Comparison of ENCODE assay signal across 22 cellular contexts in the genomic region with DNA sequence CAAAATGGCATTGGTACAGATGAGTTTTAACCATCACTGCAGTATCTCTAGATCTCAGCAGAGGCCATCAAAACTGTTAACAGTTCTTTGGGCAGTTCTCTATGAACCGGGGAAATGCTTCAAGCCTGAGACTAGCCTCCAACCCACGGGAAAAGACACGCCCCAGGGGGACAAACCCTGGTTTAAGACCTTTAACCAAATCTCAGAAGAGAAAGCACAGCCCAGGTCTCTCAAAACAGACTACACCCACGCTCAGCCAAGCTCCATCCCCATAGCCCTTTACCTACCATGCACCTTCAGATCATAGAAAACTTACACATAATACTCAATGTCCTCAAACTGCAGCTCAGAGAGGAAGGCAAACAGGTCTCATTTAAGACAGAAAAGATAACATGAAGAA.
"Had no signal": no experiment of that assay in that cellular context is flagged by ENCODE, and none has a peak within 500 bp of the region (broad histone marks: within the 10 kb centered on the region; RNA-seq: fewer than 3 reads in every experiment).

No MANE protein-coding gene starts in this region.

- DNase-seq: activated CD4-positive, alpha-beta T cell treated with anti-CD3 and anti-CD28 coated beads, Interleukin-2, amount 50 U/mL, for 1 hour; activated CD4-positive, CD25-positive, alpha-beta regulatory T cell; activated CD8-positive, alpha-beta T cell treated with anti-CD3 and anti-CD28 coated beads, Interleukin-2, amount 10 ng/mL, durations not matched to agents 7 days and 5 days; activated naive CD4-positive, alpha-beta T cell; activated T-cell treated with anti-CD3 and anti-CD28 coated beads, Interleukin-2, amount 50 U/mL, for 1 hour; adrenal gland; brain microvascular endothelial cell; central memory CD4-positive, alpha-beta T cell; dermis blood vessel endothelial cell; effector memory CD4-positive, alpha-beta T cell; foreskin melanocyte; immature natural killer cell; lower lobe of right lung; naive thymus-derived CD4-positive, alpha-beta T cell; occipital lobe; posterior cingulate gyrus; right lobe of liver; stimulated activated CD4-positive, alpha-beta T cell treated with anti-CD3 and anti-CD28 coated beads, Interleukin-1b, Interleukin-23, amount 100 ng/mL, for 48 hours; stimulated activated naive CD8-positive, alpha-beta T cell treated with anti-CD3 and anti-CD28 coated beads, Interleukin-15, amount 100 ng/mL, for 72 hours; tibial artery had no signal

- ATAC-seq: activated CD8-positive, alpha-beta T cell treated with anti-CD3 and anti-CD28 coated beads, Interleukin-2, amount 10 ng/mL, durations not matched to agents 7 days and 5 days; esophagus mucosa; left lobe of liver; lower lobe of right lung; naive thymus-derived CD4-positive, alpha-beta T cell; right lobe of liver; stimulated activated naive CD8-positive, alpha-beta T cell treated with anti-CD3 and anti-CD28 coated beads, Interleukin-15, amount 100 ng/mL, for 72 hours had no signal
